Comparison of ENCODE assay signal across 19 cellular contexts in genomic region chr20:53672484-53673129, GRCh38.
DNase-seq lines count a peak whose midpoint lies in the region; ATAC-seq, FAIRE-seq and TF ChIP-seq lines count a peak whose summit lies in the region.
"Had no signal": no experiment of that assay in that cellular context is flagged by ENCODE, and none has a peak within 500 bp of the region (broad histone marks: within the 10 kb centered on the region; RNA-seq: fewer than 3 reads in every experiment).

No MANE protein-coding gene starts in this region.

- H3K4me2 ChIP-seq in HepG2 (ENCODE audit: low read depth, low read length), result no peak overlapping the region
- H3K4me2 ChIP-seq: A549 had no signal

- TF ChIP-seq POLR2A in HepG2 (IDR thresholded peaks at IDR 0.05; ENCODE audit: insufficient read depth in 1 of 2, low read depth in 2 of 2, low read length in 2 of 2), result no peak
- no peak for TF ChIP-seq POLR2A in right lobe of liver (IDR thresholded peaks at IDR 0.05)

- H3K4me1 ChIP-seq in HepG2 (ENCODE audit: insufficient read depth, low read length), result peaks cover 30% of the 10 kb centered on the region
- peaks cover 0 to 9% (median 0%) of the 10 kb centered on the region in 4 donors for H3K4me1 ChIP-seq in right lobe of liver
- H3K4me1 ChIP-seq: psoas muscle had no signal

- no peaks in the 10 kb centered on the region for H3K9me3 ChIP-seq in HepG2 (ENCODE audit: low read length)
- no peaks in the 10 kb centered on the region for H3K9me3 ChIP-seq in right lobe of liver
- H3K9me3 ChIP-seq in WERI-Rb-1 (ENCODE audit: severe bottlenecking), result no peaks in the 10 kb centered on the region
- H3K9me3 ChIP-seq: A549, psoas muscle, upper lobe of right lung had no signal

- H3K27me3 ChIP-seq in HepG2 (ENCODE audit: control insufficient read depth in 1 of 2, insufficient read depth in 2 of 2, low read length in 2 of 2), result no peaks in the 10 kb centered on the region
- no peaks in the 10 kb centered on the region for H3K27me3 ChIP-seq in right lobe of liver
- no peaks in the 10 kb centered on the region for H3K27me3 ChIP-seq in WERI-Rb-1 (ENCODE audit: insufficient read depth, low read depth, severe bottlenecking)
- H3K27me3 ChIP-seq: upper lobe of right lung had no signal

- H2AFZ ChIP-seq in HepG2 (ENCODE audit: low read length), result peak overlapping the region; percentile 57

- H4K20me1 ChIP-seq in HepG2 (ENCODE audit: insufficient read depth, low read length), result no peaks in the 10 kb centered on the region

- ATAC-seq in HepG2, result no peak
- no peak for ATAC-seq in right lobe of liver
- no peak for ATAC-seq in GM21619 (IDR thresholded peaks at IDR 0.05; ENCODE audit: unreplicated experiment)
- ATAC-seq: A549; psoas muscle; stimulated activated naive CD8-positive, alpha-beta T cell treated with anti-CD3 and anti-CD28 coated beads, Interleukin-15, Interleukin-2, amounts not matched to agents 100 U/mL and 50 U/mL, for 24 hours; upper lobe of right lung had no signal

- TF ChIP-seq EP300 in HepG2 (IDR thresholded peaks at IDR 0.05; ENCODE audit: low read depth in 2 of 2, low read length in 2 of 2), result no peak
- TF ChIP-seq EP300 in HepG2 (CRISPR knock-in tag; IDR thresholded peaks at IDR 0.05; ENCODE audit: borderline replicate concordance), result no peak

- H3K9ac ChIP-seq in HepG2 (ENCODE audit: insufficient read depth, low read depth, low read length), result no peak overlapping the region

- no peak for TF ChIP-seq CTCF in HepG2 (CRISPR knock-in tag; IDR thresholded peaks at IDR 0.05)
- no peak for TF ChIP-seq CTCF in right lobe of liver (IDR thresholded peaks at IDR 0.05)
- no peak for TF ChIP-seq CTCF in WERI-Rb-1 (IDR thresholded peaks at IDR 0.05; ENCODE audit: low read depth, low read length)

- H3K36me3 ChIP-seq in HepG2 (replicated peaks in 1 of 2; ENCODE audit: control insufficient read depth in 1 of 2, insufficient read depth in 2 of 2, low read length in 2 of 2) (no peaks in the 10 kb centered on the region), right lobe of liver (no peaks in the 10 kb centered on the region), WERI-Rb-1 (no peaks in the 10 kb centered on the region)
- H3K36me3 ChIP-seq: upper lobe of right lung had no signal

- H3K4me3 ChIP-seq in HepG2 (replicated peaks in 1 of 3; ENCODE audit: insufficient read depth in 1 of 3, low read depth in 2 of 3, low read length in 3 of 3), result no peak overlapping the region
- no peak overlapping the region for H3K4me3 ChIP-seq in right lobe of liver
- no peak overlapping the region for H3K4me3 ChIP-seq in WERI-Rb-1 (ENCODE audit: low read depth, low read length)
- H3K4me3 ChIP-seq: A549, psoas muscle, upper lobe of right lung had no signal

- no peak overlapping the region for H3K27ac ChIP-seq in HepG2 (ENCODE audit: extremely low read length, insufficient read depth, low read length)
- H3K27ac ChIP-seq in right lobe of liver, result no peak overlapping the region
- no peak overlapping the region for H3K27ac ChIP-seq in WERI-Rb-1
- H3K27ac ChIP-seq: epithelial cell of prostate, psoas muscle, upper lobe of right lung had no signal

- DNase-seq in HepG2 (ENCODE audit: low spot score) (no peak), right lobe of liver (no peak), amniotic epithelial cell (ENCODE audit: low read depth) (peak; percentile 55), iris pigment epithelial cell (ENCODE audit: low read depth) (peak; percentile 65), WERI-Rb-1 (no peak)
- no peak for DNase-seq in stimulated activated CD4-positive, alpha-beta T cell treated with anti-CD3 and anti-CD28 coated beads, Interleukin-4, amount 100 ng/mL, for 4 hours
- no peak for DNase-seq in activated naive CD4-positive, alpha-beta T cell (lab: John Stamatoyannopoulos, UW)
- DNase-seq: activated CD4-positive, alpha-beta T cell treated with anti-CD3 and anti-CD28 coated beads, Interleukin-2, amount 50 U/mL, for 1 hour; activated naive CD4-positive, alpha-beta T cell treated with anti-CD3 and anti-CD28 coated beads, Interleukin-2, amount 10 ng/mL, durations not matched to agents 7 days and 5 days; HCEC 1CT; head of caudate nucleus; NCI-H2081; psoas muscle; stimulated activated naive CD8-positive, alpha-beta T cell treated with anti-CD3 and anti-CD28 coated beads, Interleukin-15, Interleukin-2, amounts not matched to agents 100 U/mL and 50 U/mL, for 24 hours; upper lobe of right lung had no signal

- in situ Hi-C loops in HepG2 (cut with HindIII; ENCODE audit: extremely low pct_ligation_motif_present, low pct_unique_long_range_greater_than_20kb), result no loop called here

- no TSS peak for BruUV-seq in HepG2 (replicated peaks; lab: Mats Ljungman, UMichigan)

- intact Hi-C loops in HepG2 (cut with micrococcal nuclease; ENCODE audit: unreplicated experiment) (no loop called here), right lobe of liver (cut with DNase I) (no loop called here)

- no peak for TF ChIP-seq RAD21 in HepG2 (CRISPR knock-in tag; IDR thresholded peaks at IDR 0.05)

- WGBS in HepG2 (ENCODE audit: low lambda C conversion rate), result 93% methylated on average over 10 of the region's 10 CpGs
- WGBS in right lobe of liver (ENCODE audit: insufficient coverage, low coverage, low lambda C conversion rate, missing lambda C conversion rate), result 88% methylated on average over 6 of the region's 10 CpGs

- CTCF ChIA-PET in HepG2 (lab: Yijun Ruan, JAX; ENCODE audit: low intra/inter-chr PET ratio, low total read pairs), result no interaction called here

- H3K79me2 ChIP-seq in HepG2 (ENCODE audit: insufficient read depth, low read length), result no peaks in the 10 kb centered on the region

- FAIRE-seq in HepG2 (lab: Jason Lieb, UNC), result no peak
- FAIRE-seq: A549, GM19239 had no signal

- POLR2A ChIA-PET in HepG2 (lab: Yijun Ruan, JAX), result interaction anchor here (1.1 to 1.4 kb wide), 2 partner anchors 49 to 78 kb away, joined by 3 to 4 read pairs; no protein-coding TSS in a partner anchor

TF ChIP-seq in HepG2, 621 proteins besides CTCF, POLR2A, EP300 and RAD21 (continues in another document):
- TF ChIP-seq NFE2 (CRISPR knock-in tag; IDR thresholded peaks at IDR 0.05) (no peak), ZNF709 (CRISPR knock-in tag; IDR thresholded peaks at IDR 0.05) (no peak), STAT6 (CRISPR knock-in tag; IDR thresholded peaks at IDR 0.05; ENCODE audit: borderline replicate concordance) (no peak), JUNB (CRISPR knock-in tag; IDR thresholded peaks at IDR 0.05; ENCODE audit: borderline replicate concordance) (no peak), SUZ12 (IDR thresholded peaks at IDR 0.05; ENCODE audit: low read depth, low read length) (no peak), NR2C2 (CRISPR knock-in tag; IDR thresholded peaks at IDR 0.05; ENCODE audit: borderline replicate concordance) (no peak), ZNF777 (CRISPR knock-in tag; IDR thresholded peaks at IDR 0.05) (no peak), ETV6 (CRISPR knock-in tag; conservative IDR thresholded peaks at IDR 0.05) (no peak), SKIL (CRISPR knock-in tag; IDR thresholded peaks at IDR 0.05; ENCODE audit: borderline replicate concordance) (no peak), BCL6 (CRISPR knock-in tag; IDR thresholded peaks at IDR 0.05) (no peak), RFX1 (IDR thresholded peaks at IDR 0.05) (no peak), ZBTB7A (CRISPR knock-in tag; IDR thresholded peaks at IDR 0.05) (no peak), ZNF572 (CRISPR knock-in tag; IDR thresholded peaks at IDR 0.05) (no peak), ZNF547 (CRISPR knock-in tag; IDR thresholded peaks at IDR 0.05) (no peak), SMYD3 (CRISPR knock-in tag; IDR thresholded peaks at IDR 0.05) (no peak)

Comparison
In these comparisons a context has a peak if more than half of its experiments do, and no peak if none do; other contexts are left out.
1. DNase-seq: peak in amniotic epithelial cell (single experiment) and iris pigment epithelial cell (single experiment); none in HepG2 (single experiment), right lobe of liver (0 of 3), WERI-Rb-1 (single experiment), stimulated activated CD4-positive, alpha-beta T cell treated with anti-CD3 and anti-CD28 coated beads, Interleukin-4, amount 100 ng/mL, for 4 hours (0 of 2) and activated naive CD4-positive, alpha-beta T cell (0 of 4).